In genomic region chr17:55830210-55830609, GRCh38 we compare ENCODE assay signal across 2 cellular contexts.
TF ChIP-seq lines count a peak whose summit lies in the region.

No MANE protein-coding gene starts in this region.

TF ChIP-seq in IMR-90, 13 proteins besides CTCF, POLR2A, EP300 and RAD21:
- TF ChIP-seq NFE2L2 (IDR thresholded peaks at IDR 0.05; ENCODE audit: low read depth, low read length) (no peak), MAFK (IDR thresholded peaks at IDR 0.05; ENCODE audit: low read depth, low read length) (peak; percentile 94)

TF ChIP-seq in K562, 482 proteins besides CTCF, POLR2A, EP300 and RAD21:
- no peak for TF ChIP-seq PHB2 (IDR thresholded peaks at IDR 0.05; ENCODE audit: low read depth)
- peak; percentile 93 for TF ChIP-seq C11orf30 (IDR thresholded peaks at IDR 0.05; ENCODE audit: low read depth)
- TF ChIP-seq TAF1 (IDR thresholded peaks at IDR 0.05; ENCODE audit: control insufficient read depth, extremely low read depth, insufficient read depth, low read length, severe bottlenecking), result no peak
- peak; percentile 91 for TF ChIP-seq MAFG (tag; conservative IDR thresholded peaks at IDR 0.05)
- no peak for TF ChIP-seq CBX3 (IDR thresholded peaks at IDR 0.05; ENCODE audit: borderline replicate concordance in 1 of 2, low read length in 2 of 2)
- peak; percentile 94 for TF ChIP-seq MAFF (IDR thresholded peaks at IDR 0.05; ENCODE audit: low read length)
- TF ChIP-seq MAFK (IDR thresholded peaks at IDR 0.05; ENCODE audit: low read length), result peak; percentile 94
- TF ChIP-seq ZNF316 (IDR thresholded peaks at IDR 0.05), result peak; percentile 98
